35 cellular contexts compared by ENCODE assay signal in genomic region chr2:207217442-207217841, GRCh38.
"Had no signal": no experiment of that assay in that cellular context is flagged by ENCODE, and none has a peak within 500 bp of the region (broad histone marks: within the 10 kb centered on the region; RNA-seq: fewer than 3 reads in every experiment).

No MANE protein-coding gene starts in this region.

- H3K4me1 Mint-ChIP-seq: activated B cell treated with CpG ODN at 0.5 μM for 24 hours; activated CD8-positive, alpha-beta memory T cell treated with anti-CD3 and anti-CD28 coated beads, Interleukin-2, amount 10 ng/mL, durations not matched to agents 7 days and 5 days; activated naive CD4-positive, alpha-beta T cell treated with anti-CD3 and anti-CD28 coated beads, Interleukin-2, amount 10 ng/mL, durations not matched to agents 7 days and 5 days; central memory CD8-positive, alpha-beta T cell had no signal

- H3K27me3 Mint-ChIP-seq: activated naive CD4-positive, alpha-beta T cell treated with anti-CD3 and anti-CD28 coated beads, Interleukin-2, amount 50 U/mL, for 24 hours; activated naive CD8-positive, alpha-beta T cell; activated T-cell treated with anti-CD3 and anti-CD28 coated beads, Interleukin-2, amount 50 U/mL, for 24 hours; brain had no signal

- H3K36me3 ChIP-seq: ascending aorta, cardiac muscle cell had no signal

- H3K4me1 ChIP-seq: ascending aorta had no signal

- H3K4me3 ChIP-seq: ascending aorta, cardiac muscle cell had no signal

- ATAC-seq: activated CD8-positive, alpha-beta memory T cell treated with anti-CD3 and anti-CD28 coated beads, Interleukin-2, amount 10 ng/mL, durations not matched to agents 7 days and 5 days; activated CD8-positive, alpha-beta T cell treated with anti-CD3 and anti-CD28 coated beads for 36 hours had no signal

- H3K9me3 ChIP-seq: ascending aorta had no signal

- H3K36me3 Mint-ChIP-seq: activated CD4-positive, alpha-beta memory T cell treated with anti-CD3 and anti-CD28 coated beads for 36 hours; activated CD8-positive, alpha-beta memory T cell treated with anti-CD3 and anti-CD28 coated beads, Interleukin-2, amount 10 ng/mL, durations not matched to agents 7 days and 5 days; activated naive CD4-positive, alpha-beta T cell treated with anti-CD3 and anti-CD28 coated beads, Interleukin-2, amount 10 ng/mL, durations not matched to agents 7 days and 5 days; activated naive CD4-positive, alpha-beta T cell treated with anti-CD3 and anti-CD28 coated beads, Interleukin-2, amount 50 U/mL, for 24 hours; activated naive CD8-positive, alpha-beta T cell; brain had no signal

- H3K27me3 ChIP-seq: ascending aorta, cardiac muscle cell had no signal

- H3K9me3 Mint-ChIP-seq: activated B cell treated with CpG ODN at 0.5 μM for 24 hours; activated CD4-positive, alpha-beta memory T cell treated with anti-CD3 and anti-CD28 coated beads for 36 hours; activated CD8-positive, alpha-beta T cell treated with anti-CD3 and anti-CD28 coated beads for 36 hours; activated naive CD4-positive, alpha-beta T cell treated with anti-CD3 and anti-CD28 coated beads, Interleukin-2, amount 10 ng/mL, durations not matched to agents 7 days and 5 days; activated naive CD4-positive, alpha-beta T cell treated with anti-CD3 and anti-CD28 coated beads, Interleukin-2, amount 50 U/mL, for 24 hours; activated T-cell treated with anti-CD3 and anti-CD28 coated beads, Interleukin-2, amount 50 U/mL, for 24 hours; activated T-helper 2 cell treated with anti-CD3 and anti-CD28 coated beads, Interferon-gamma antibody, Interleukin-2, Interleukin-4, amounts not matched to agents 10 μg/mL and 5 μg/mL and 100 μg/mL, durations not matched to agents 14 hours and 24 hours and 36 hours; brain; central memory CD8-positive, alpha-beta T cell; T-helper 1 cell treated with Interleukin-12 subunit alpha and Interleukin-12 subunit beta and Interleukin-4 antibody, amounts not matched to agents 30 μg/mL and 1 μg/mL, for 36 hours; T-helper 2 cell treated with Interferon-gamma antibody and Interleukin-4, amounts not matched to agents 5 μg/mL and 100 μg/mL, for 36 hours had no signal

- H3K27ac Mint-ChIP-seq: activated B cell treated with CpG ODN at 0.5 μM for 24 hours; activated CD4-positive, alpha-beta memory T cell treated with anti-CD3 and anti-CD28 coated beads for 36 hours; activated CD4-positive, alpha-beta T cell treated with anti-CD3 and anti-CD28 coated beads, Interleukin-2, amount 10 ng/mL, durations not matched to agents 24 days and 14 days; activated CD8-positive, alpha-beta memory T cell treated with anti-CD3 and anti-CD28 coated beads, Interleukin-2, amount 10 ng/mL, durations not matched to agents 7 days and 5 days; activated CD8-positive, alpha-beta T cell treated with anti-CD3 and anti-CD28 coated beads for 36 hours; activated naive CD4-positive, alpha-beta T cell treated with anti-CD3 and anti-CD28 coated beads, Interleukin-2, amount 10 ng/mL, durations not matched to agents 7 days and 5 days; activated naive CD4-positive, alpha-beta T cell treated with anti-CD3 and anti-CD28 coated beads, Interleukin-2, amount 50 U/mL, for 24 hours; activated naive CD8-positive, alpha-beta T cell; activated T-cell treated with anti-CD3 and anti-CD28 coated beads, Interleukin-2, amount 50 U/mL, for 24 hours; activated T-helper 2 cell treated with anti-CD3 and anti-CD28 coated beads, Interferon-gamma antibody, Interleukin-2, Interleukin-4, amounts not matched to agents 10 μg/mL and 5 μg/mL and 100 μg/mL, durations not matched to agents 14 hours and 24 hours and 36 hours; T-helper 1 cell treated with Interleukin-12 subunit alpha and Interleukin-12 subunit beta and Interleukin-4 antibody, amounts not matched to agents 30 μg/mL and 1 μg/mL, for 36 hours; T-helper 2 cell treated with Interferon-gamma antibody and Interleukin-4, amounts not matched to agents 5 μg/mL and 100 μg/mL, for 36 hours had no signal

- DNase-seq: activated B cell treated with CpG ODN at 0.5 μM for 24 hours; activated CD4-positive, alpha-beta memory T cell treated with anti-CD3 and anti-CD28 coated beads for 36 hours; activated CD4-positive, alpha-beta T cell treated with anti-CD3 and anti-CD28 coated beads for 4 hours; activated CD4-positive, alpha-beta T cell treated with anti-CD3 and anti-CD28 coated beads, Interleukin-2, amount 10 ng/mL, durations not matched to agents 24 days and 14 days; activated CD4-positive, alpha-beta T cell treated with anti-CD3 and anti-CD28 coated beads, Interleukin-2, amount 50 U/mL, for 1 hour; activated CD4-positive, alpha-beta T cell treated with anti-CD3 and anti-CD28 coated beads, Interleukin-2, amount 50 U/mL, for 4 hours; activated CD4-positive, CD25-positive, alpha-beta regulatory T cell treated with anti-CD3 and anti-CD28 coated beads, Interleukin-2, amount 50 U/mL, for 72 hours; activated CD8-positive, alpha-beta memory T cell treated with anti-CD3 and anti-CD28 coated beads, Interleukin-2, amount 10 ng/mL, durations not matched to agents 7 days and 5 days; activated CD8-positive, alpha-beta memory T cell treated with anti-CD3 and anti-CD28 coated beads, Interleukin-2, amount 50 U/mL, for 48 hours; activated CD8-positive, alpha-beta T cell treated with anti-CD3 and anti-CD28 coated beads for 36 hours; activated effector memory CD4-positive, alpha-beta T cell treated with Interleukin-2 at 50 U/mL for 16 hours; activated gamma-delta T cell; activated naive CD4-positive, alpha-beta T cell treated with anti-CD3 and anti-CD28 coated beads, Interleukin-2, amount 10 ng/mL, durations not matched to agents 7 days and 5 days; activated naive CD4-positive, alpha-beta T cell treated with Interleukin-2 at 50 U/mL for 16 hours; activated T-cell treated with anti-CD3 and anti-CD28 coated beads, Interleukin-2, amount 50 U/mL, for 24 hours; activated T-cell treated with anti-CD3 and anti-CD28 coated beads, Interleukin-2, amount 50 U/mL, for 48 hours; amygdala; anterior cingulate cortex; caudate nucleus; cerebellar nuclear complex; T-helper 1 cell; T-helper 2 cell; T-helper 9 cell had no signal

- FAIRE-seq: bronchial epithelial cell, TTC549 had no signal

- H3K27ac ChIP-seq: ascending aorta, cardiac muscle cell, VCaP had no signal

- H3K4me3 Mint-ChIP-seq: activated B cell treated with CpG ODN at 0.5 μM for 24 hours; activated CD4-positive, alpha-beta memory T cell treated with anti-CD3 and anti-CD28 coated beads for 36 hours; activated CD4-positive, alpha-beta T cell treated with anti-CD3 and anti-CD28 coated beads, Interleukin-2, amount 10 ng/mL, durations not matched to agents 24 days and 14 days; activated CD8-positive, alpha-beta memory T cell treated with anti-CD3 and anti-CD28 coated beads, Interleukin-2, amount 10 ng/mL, durations not matched to agents 7 days and 5 days; activated CD8-positive, alpha-beta T cell treated with anti-CD3 and anti-CD28 coated beads for 36 hours; activated naive CD4-positive, alpha-beta T cell treated with anti-CD3 and anti-CD28 coated beads, Interleukin-2, amount 10 ng/mL, durations not matched to agents 7 days and 5 days; activated naive CD4-positive, alpha-beta T cell treated with anti-CD3 and anti-CD28 coated beads, Interleukin-2, amount 50 U/mL, for 24 hours; activated naive CD8-positive, alpha-beta T cell; activated T-cell treated with anti-CD3 and anti-CD28 coated beads, Interleukin-2, amount 50 U/mL, for 24 hours; brain; central memory CD8-positive, alpha-beta T cell; T-helper 1 cell treated with Interleukin-12 subunit alpha and Interleukin-12 subunit beta and Interleukin-4 antibody, amounts not matched to agents 30 μg/mL and 1 μg/mL, for 36 hours; T-helper 2 cell treated with Interferon-gamma antibody and Interleukin-4, amounts not matched to agents 5 μg/mL and 100 μg/mL, for 36 hours had no signal
